11 cellular contexts compared by ENCODE assay signal in the genomic region with DNA sequence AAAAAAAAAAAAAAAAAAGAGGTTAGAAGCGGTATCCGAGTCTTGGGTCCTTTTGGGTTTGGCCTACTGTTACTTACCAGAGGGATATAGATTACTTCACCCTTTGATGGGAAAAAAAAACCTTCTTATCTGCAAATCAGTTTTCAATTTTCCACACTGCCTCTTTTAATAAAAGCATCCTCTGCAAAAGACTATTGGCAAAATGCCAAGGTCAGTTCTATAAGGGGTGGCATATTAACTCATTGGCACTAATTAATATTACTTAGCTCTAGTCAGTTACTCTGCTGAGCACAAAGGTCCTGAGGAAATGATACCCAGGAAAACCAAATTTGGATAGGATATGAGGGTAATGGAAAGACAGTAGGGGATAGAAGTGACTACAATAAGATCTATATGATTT. TPM values are rescaled to one million over a fixed set of nuclear protein-coding genes. Genes with fewer than 3 reads are reported as not detected.
"Had no signal": no experiment of that assay in that cellular context is flagged by ENCODE, and none has a peak within 500 bp of the region (broad histone marks: within the 10 kb centered on the region; RNA-seq: fewer than 3 reads in every experiment).

No MANE protein-coding gene starts in this region.

- H3K4me3 ChIP-seq: GM23248, GM23338, HAP-1 had no signal

- ATAC-seq: GM23338, HCT116 had no signal

- H2AFZ ChIP-seq: GM23248, GM23338 had no signal

- H3K9me3 ChIP-seq: HAP-1 had no signal

- H3K4me1 ChIP-seq: HAP-1 had no signal

- H3K36me3 ChIP-seq: HAP-1 had no signal

- FAIRE-seq: H1, H54 had no signal

- DNase-seq: GM23248, GOT3, H7, H9, HCEC 1CT, HFFc6 had no signal

- H3K9ac ChIP-seq: GM23248 had no signal

- H3K27ac ChIP-seq: GM23248 had no signal

RNA-seq across cellular contexts. Expression of a gene that starts 44.3 kb away (rescaled TPM):
- total RNA-seq: GM23248, HFFc6 had no signal
